ENCODE assay signal across 7 cellular contexts in the genomic region with DNA sequence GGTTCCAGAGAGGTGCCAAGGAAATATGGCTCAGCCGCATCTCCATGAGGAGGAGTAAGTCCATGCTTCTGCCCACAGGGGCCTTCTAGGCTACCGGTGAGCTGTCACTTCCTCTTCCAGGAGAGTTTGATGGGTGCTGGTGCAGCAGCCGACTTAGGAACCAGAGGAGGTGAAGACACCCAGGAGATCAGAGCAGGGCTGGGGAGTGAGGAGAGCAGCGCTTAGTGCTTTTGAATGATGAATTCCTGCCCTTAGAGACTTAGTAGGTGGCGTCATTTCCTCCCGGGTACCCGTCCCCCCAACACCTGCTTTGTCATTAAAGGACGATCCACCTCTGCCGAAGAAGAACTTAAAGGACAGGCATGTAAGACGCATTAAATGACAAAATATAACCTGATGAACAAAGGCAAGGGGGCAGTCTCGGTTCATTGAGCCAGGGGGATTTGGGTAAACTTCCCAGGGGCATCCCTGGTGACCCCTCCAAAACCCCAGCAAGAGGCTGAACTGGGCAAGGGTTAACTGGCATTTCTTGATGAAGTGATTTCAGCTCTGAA.
DNase-seq lines count a peak whose midpoint lies in the region; ATAC-seq and TF ChIP-seq lines count a peak whose summit lies in the region.

No MANE protein-coding gene starts in this region.

- CTCF ChIA-PET in PC-9 (lab: Charles Lee) = no interaction called here

- peak overlapping the region; percentile 58 for H3K4me3 ChIP-seq in PC-9
- H3K4me3 ChIP-seq in esophagus muscularis mucosa = peak overlapping the region; percentile 41 to 43 (median 42)
- H3K4me3 ChIP-seq in gastroesophageal sphincter = peak overlapping the region in 1 of 2 donors; percentile 41

- no peak for TF ChIP-seq EP300 in esophagus muscularis mucosa (IDR thresholded peaks at IDR 0.05)
- TF ChIP-seq EP300 in gastroesophageal sphincter (IDR thresholded peaks at IDR 0.05) = no peak

- no peaks in the 10 kb centered on the region for H3K9me3 Mint-ChIP-seq in stimulated activated effector memory CD8-positive, alpha-beta T cell treated with anti-CD3 and anti-CD28 coated beads, Interleukin-12 subunit alpha, Interleukin-12 subunit beta, amount 100 ng/mL, for 72 hours

- peak; percentile 28 for ATAC-seq in GM21737 (IDR thresholded peaks at IDR 0.05; ENCODE audit: unreplicated experiment)
- peak; percentile 39 for ATAC-seq in stimulated activated effector memory CD8-positive, alpha-beta T cell treated with anti-CD3 and anti-CD28 coated beads, Interleukin-12 subunit alpha, Interleukin-12 subunit beta, amount 100 ng/mL, for 72 hours
- no peak for ATAC-seq in GM19324 (IDR thresholded peaks at IDR 0.05; ENCODE audit: low FRiP score, unreplicated experiment)
- ATAC-seq in gastroesophageal sphincter = no peak
- ATAC-seq in GM19395 (IDR thresholded peaks at IDR 0.05; ENCODE audit: unreplicated experiment) = no peak

- peak; percentile 40 to 67 for DNase-seq in PC-9
- DNase-seq in esophagus muscularis mucosa (ENCODE audit: extremely low spot score) = no peak
- no peak for DNase-seq in stimulated activated effector memory CD8-positive, alpha-beta T cell treated with anti-CD3 and anti-CD28 coated beads, Interleukin-12 subunit alpha, Interleukin-12 subunit beta, amount 100 ng/mL, for 72 hours (ENCODE audit: low spot score in 2 of 2)

- TF ChIP-seq POLR2A in esophagus muscularis mucosa (IDR thresholded peaks at IDR 0.05; ENCODE audit: low read depth) = no peak
- no peak for TF ChIP-seq POLR2A in gastroesophageal sphincter (IDR thresholded peaks at IDR 0.05)

- H3K4me3 Mint-ChIP-seq in stimulated activated effector memory CD8-positive, alpha-beta T cell treated with anti-CD3 and anti-CD28 coated beads, Interleukin-12 subunit alpha, Interleukin-12 subunit beta, amount 100 ng/mL, for 72 hours = peak overlapping the region; percentile 63

- no peaks in the 10 kb centered on the region for H3K36me3 Mint-ChIP-seq in stimulated activated effector memory CD8-positive, alpha-beta T cell treated with anti-CD3 and anti-CD28 coated beads, Interleukin-12 subunit alpha, Interleukin-12 subunit beta, amount 100 ng/mL, for 72 hours

- H3K9me2 ChIP-seq in PC-9 (ENCODE audit: insufficient read depth) = no peaks in the 10 kb centered on the region

- BruUV-seq in PC-9 (replicated peaks; lab: Mats Ljungman, UMichigan) = TSS peak; percentile 41

- H3K36me3 ChIP-seq in PC-9 (ENCODE audit: low read depth) (no peaks in the 10 kb centered on the region), esophagus muscularis mucosa (no peaks in the 10 kb centered on the region), gastroesophageal sphincter (no peaks in the 10 kb centered on the region)

- H3K9me3 ChIP-seq in PC-9 (ENCODE audit: insufficient read depth, low read depth) (no peaks in the 10 kb centered on the region), esophagus muscularis mucosa (no peaks in the 10 kb centered on the region), gastroesophageal sphincter (no peaks in the 10 kb centered on the region)

- H4K20me1 ChIP-seq in PC-9 (ENCODE audit: insufficient read depth) = no peaks in the 10 kb centered on the region

- peaks cover 8% of the 10 kb centered on the region for H3K4me1 Mint-ChIP-seq in stimulated activated effector memory CD8-positive, alpha-beta T cell treated with anti-CD3 and anti-CD28 coated beads, Interleukin-12 subunit alpha, Interleukin-12 subunit beta, amount 100 ng/mL, for 72 hours

- 0 out of 2 replicates have a peak, but pooled peaks have one; percentile 18 for TF ChIP-seq CTCF in PC-9 (conservative IDR thresholded peaks at IDR 0.05)
- TF ChIP-seq CTCF in esophagus muscularis mucosa (IDR thresholded peaks at IDR 0.05) = no peak
- no peak for TF ChIP-seq CTCF in gastroesophageal sphincter (IDR thresholded peaks at IDR 0.05)

- POLR2A ChIA-PET in PC-9 (lab: Charles Lee; ENCODE audit: unreplicated experiment) = interaction anchor here (0.6 kb wide), 1 partner anchor 68 kb away, joined by 3 read pairs; no protein-coding TSS in a partner anchor

- H3F3A ChIP-seq in PC-9 (ENCODE audit: insufficient read depth, low read depth) = peaks cover 32% of the 10 kb centered on the region

- H3K27ac ChIP-seq in PC-9 = peak overlapping the region; percentile 71
- H3K27ac ChIP-seq in esophagus muscularis mucosa (replicated peaks in 1 of 4) = no peak overlapping the region
- no peak overlapping the region for H3K27ac ChIP-seq in gastroesophageal sphincter

- peaks cover 14% of the 10 kb centered on the region for H3K79me2 ChIP-seq in PC-9 (ENCODE audit: low read depth)

- WGBS in esophagus muscularis mucosa = 73% methylated on average over 11 of the region's 11 CpGs
- WGBS in gastroesophageal sphincter (ENCODE audit: low coverage in 1 of 2), 2 donors = 83% methylated on average over 1 of the region's 11 CpGs; no CpG with 5 or more reads in 1 of the 2 donors

- no peak overlapping the region for H3K27ac Mint-ChIP-seq in stimulated activated effector memory CD8-positive, alpha-beta T cell treated with anti-CD3 and anti-CD28 coated beads, Interleukin-12 subunit alpha, Interleukin-12 subunit beta, amount 100 ng/mL, for 72 hours

- peak overlapping the region; percentile 91 for H3K4me2 ChIP-seq in PC-9

- H3K27me3 ChIP-seq in PC-9 (ENCODE audit: insufficient read depth, low read depth) = no peaks in the 10 kb centered on the region
- H3K27me3 ChIP-seq in esophagus muscularis mucosa = peaks cover 0 to 21% (median 9%) of the 10 kb centered on the region in 4 donors
- peaks cover 22% of the 10 kb centered on the region for H3K27me3 ChIP-seq in gastroesophageal sphincter

- peak overlapping the region; percentile 84 for H2AFZ ChIP-seq in PC-9

- intact Hi-C loops in PC-9 (cut with micrococcal nuclease; ENCODE audit: unreplicated experiment) (loop anchor here (1.0 to 5.0 kb wide), 5 partner anchors 46 to 423 kb away; no protein-coding TSS in a partner anchor), esophagus muscularis mucosa (cut with DNase I) (loop anchor here (10.0 kb wide), 1 partner anchor 59 kb away; no protein-coding TSS in a partner anchor)

- H3K4me1 ChIP-seq in PC-9 (replicated peaks; ENCODE audit: insufficient read depth) (peaks cover 47% of the 10 kb centered on the region), esophagus muscularis mucosa (peaks cover 0 to 39% (median 25%) of the 10 kb centered on the region in 4 donors), gastroesophageal sphincter (peaks cover 0 to 19% (median 0%) of the 10 kb centered on the region in 3 donors)

Comparison
In these comparisons a context has a peak if more than half of its experiments do, and no peak if none do; other contexts are left out.
1. ATAC-seq: peak in GM21737 (single experiment) and stimulated activated effector memory CD8-positive, alpha-beta T cell treated with anti-CD3 and anti-CD28 coated beads, Interleukin-12 subunit alpha, Interleukin-12 subunit beta, amount 100 ng/mL, for 72 hours (single experiment); none in GM19324 (single experiment), gastroesophageal sphincter (single experiment) and GM19395 (single experiment).
2. DNase-seq: peak in PC-9 (2 of 2); none in esophagus muscularis mucosa (single experiment) and stimulated activated effector memory CD8-positive, alpha-beta T cell treated with anti-CD3 and anti-CD28 coated beads, Interleukin-12 subunit alpha, Interleukin-12 subunit beta, amount 100 ng/mL, for 72 hours (0 of 2).